2 cellular contexts compared by ENCODE assay signal in the genomic region with DNA sequence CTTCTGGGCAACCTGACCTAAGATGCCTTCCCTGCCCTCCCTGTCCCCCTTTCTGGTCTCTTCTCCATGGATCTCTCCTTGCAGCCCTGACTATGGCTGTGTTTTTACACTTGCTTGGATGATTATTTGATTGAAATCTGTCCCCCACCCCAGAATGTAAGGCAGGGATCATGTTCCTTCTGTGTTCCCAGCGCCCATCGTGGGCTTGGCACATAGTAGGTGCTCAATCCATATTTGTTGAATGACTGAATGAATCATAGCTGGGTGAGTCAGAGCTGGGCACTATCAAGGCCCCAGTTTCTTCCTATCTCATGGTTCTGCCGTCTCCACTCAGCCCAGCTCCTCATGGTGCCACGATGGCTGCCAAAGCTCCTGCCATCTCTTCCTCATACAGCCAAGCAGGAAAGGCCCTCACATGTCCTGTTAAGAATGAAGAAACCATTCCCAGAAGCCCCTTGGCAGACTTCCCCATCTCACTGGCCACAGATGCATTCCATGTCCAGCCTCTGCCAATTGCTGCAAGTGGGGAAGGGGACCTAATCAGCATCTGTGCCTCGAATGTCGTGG.
TF ChIP-seq lines count a peak whose summit lies in the region.

No MANE protein-coding gene starts in this region.

TF ChIP-seq in HEK293, 187 proteins besides CTCF, POLR2A, EP300 and RAD21 (continued from another document):
- TF ChIP-seq ZNF629 (tag by site-specific recombination; IDR thresholded peaks at IDR 0.05) = no peak
- TF ChIP-seq, protein P1, sequence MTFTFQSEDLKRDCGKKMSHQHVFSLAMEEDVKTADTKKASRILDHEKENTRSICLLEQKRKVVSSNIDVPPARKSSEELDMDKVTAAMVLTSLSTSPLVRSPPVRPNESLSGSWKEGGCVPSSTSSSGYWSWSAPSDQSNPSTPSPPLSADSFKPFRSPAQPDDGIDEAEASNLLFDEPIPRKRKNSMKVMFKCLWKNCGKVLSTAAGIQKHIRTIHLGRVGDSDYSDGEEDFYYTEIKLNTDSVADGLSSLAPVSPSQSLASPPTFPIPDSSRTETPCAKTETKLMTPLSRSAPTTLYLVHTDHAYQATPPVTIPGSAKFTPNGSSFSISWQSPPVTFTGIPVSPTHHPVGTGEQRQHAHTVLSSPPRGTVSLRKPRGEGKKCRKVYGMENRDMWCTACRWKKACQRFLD (tag by site-specific recombination; IDR thresholded peaks at IDR 0.05) = no peak
- no peak for TF ChIP-seq YY1 (tag by site-specific recombination; IDR thresholded peaks at IDR 0.05)
- no peak for TF ChIP-seq ZNF2 (tag by site-specific recombination; IDR thresholded peaks at IDR 0.05)
- TF ChIP-seq KLF17 (tag by site-specific recombination; IDR thresholded peaks at IDR 0.05) = no peak
- TF ChIP-seq RBAK (tag by site-specific recombination; IDR thresholded peaks at IDR 0.05) = no peak
- TF ChIP-seq GFI1B (tag by site-specific recombination; IDR thresholded peaks at IDR 0.05) = no peak
- no peak for TF ChIP-seq ZNF658 (tag by site-specific recombination; IDR thresholded peaks at IDR 0.05)
- TF ChIP-seq OSR2 (tag by site-specific recombination; IDR thresholded peaks at IDR 0.05) = no peak
- TF ChIP-seq ZFP37 (tag by site-specific recombination; IDR thresholded peaks at IDR 0.05) = no peak
- TF ChIP-seq ZNF623 (tag by site-specific recombination; IDR thresholded peaks at IDR 0.05) = 0 out of 2 replicates have a peak, but pooled peaks have one; percentile 13
- TF ChIP-seq, protein P2, sequence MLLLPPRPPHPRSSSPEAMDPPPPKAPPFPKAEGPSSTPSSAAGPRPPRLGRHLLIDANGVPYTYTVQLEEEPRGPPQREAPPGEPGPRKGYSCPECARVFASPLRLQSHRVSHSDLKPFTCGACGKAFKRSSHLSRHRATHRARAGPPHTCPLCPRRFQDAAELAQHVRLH (tag by site-specific recombination; IDR thresholded peaks at IDR 0.05) = no peak
- no peak; the same call in 1 of the 2 replicates for TF ChIP-seq ZNF202 (tag by site-specific recombination; IDR thresholded peaks at IDR 0.05; ENCODE audit: borderline replicate concordance)
- no peak for TF ChIP-seq ZNF169 (tag by site-specific recombination; IDR thresholded peaks at IDR 0.05)
- no peak for TF ChIP-seq HOXD13 (CRISPR knock-in tag; IDR thresholded peaks at IDR 0.05; ENCODE audit: borderline replicate concordance)
- no peak for TF ChIP-seq ZNF324 (tag by site-specific recombination; IDR thresholded peaks at IDR 0.05)
- TF ChIP-seq, protein P3, sequence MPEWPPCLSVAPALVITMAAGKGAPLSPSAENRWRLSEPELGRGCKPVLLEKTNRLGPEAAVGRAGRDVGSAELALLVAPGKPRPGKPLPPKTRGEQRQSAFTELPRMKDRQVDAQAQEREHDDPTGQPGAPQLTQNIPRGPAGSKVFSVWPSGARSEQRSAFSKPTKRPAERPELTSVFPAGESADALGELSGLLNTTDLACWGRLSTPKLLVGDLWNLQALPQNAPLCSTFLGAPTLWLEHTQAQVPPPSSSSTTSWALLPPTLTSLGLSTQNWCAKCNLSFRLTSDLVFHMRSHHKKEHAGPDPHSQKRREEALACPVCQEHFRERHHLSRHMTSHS (tag by site-specific recombination; IDR thresholded peaks at IDR 0.05) = no peak
- TF ChIP-seq, protein P4, sequence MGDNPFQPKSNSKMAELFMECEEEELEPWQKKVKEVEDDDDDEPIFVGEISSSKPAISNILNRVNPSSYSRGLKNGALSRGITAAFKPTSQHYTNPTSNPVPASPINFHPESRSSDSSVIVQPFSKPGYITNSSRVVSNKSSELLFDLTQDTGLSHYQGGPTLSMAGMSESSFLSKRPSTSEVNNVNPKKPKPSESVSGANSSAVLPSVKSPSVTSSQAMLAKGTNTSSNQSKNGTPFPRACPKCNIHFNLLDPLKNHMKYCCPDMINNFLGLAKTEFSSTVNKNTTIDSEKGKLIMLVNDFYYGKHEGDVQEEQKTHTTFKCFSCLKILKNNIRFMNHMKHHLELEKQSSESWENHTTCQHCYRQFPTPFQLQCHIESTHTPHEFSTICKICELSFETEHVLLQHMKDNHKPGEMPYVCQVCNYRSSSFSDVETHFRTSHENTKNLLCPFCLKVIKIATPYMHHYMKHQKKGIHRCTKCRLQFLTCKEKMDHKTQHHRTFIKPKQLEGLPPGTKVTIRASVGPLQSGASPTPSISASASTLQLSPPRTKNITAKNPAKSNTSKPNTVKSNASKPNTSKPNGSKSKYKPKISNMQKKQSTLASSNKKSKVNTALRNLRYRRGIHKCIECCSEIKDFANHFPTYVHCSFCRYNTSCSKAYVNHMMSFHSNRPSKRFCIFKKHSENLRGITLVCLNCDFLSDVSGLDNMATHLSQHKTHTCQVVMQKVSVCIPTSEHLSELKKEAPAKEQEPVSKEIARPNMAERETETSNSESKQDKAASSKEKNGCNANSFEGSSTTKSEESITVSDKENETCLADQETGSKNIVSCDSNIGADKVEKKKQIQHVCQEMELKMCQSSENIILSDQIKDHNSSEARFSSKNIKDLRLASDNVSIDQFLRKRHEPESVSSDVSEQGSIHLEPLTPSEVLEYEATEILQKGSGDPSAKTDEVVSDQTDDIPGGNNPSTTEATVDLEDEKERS (tag by site-specific recombination; IDR thresholded peaks at IDR 0.05) = peak; percentile 96
- TF ChIP-seq KLF8 (tag by site-specific recombination; IDR thresholded peaks at IDR 0.05) = 0 out of 2 replicates have a peak, but pooled peaks have one; percentile 25
- no peak for TF ChIP-seq ZNF677 (tag by site-specific recombination; IDR thresholded peaks at IDR 0.05)
- TF ChIP-seq KLF9 (tag by site-specific recombination; IDR thresholded peaks at IDR 0.05; ENCODE audit: low read depth) = no peak

TF ChIP-seq in K562, 482 proteins besides CTCF, POLR2A, EP300 and RAD21 (continued from another document):
- TF ChIP-seq PTBP1 (IDR thresholded peaks at IDR 0.05; ENCODE audit: low read depth, low read length) (0 out of 2 replicates have a peak, but pooled peaks have one; percentile 66), ADNP (tag; IDR thresholded peaks at IDR 0.05) (0 out of 2 replicates have a peak, but pooled peaks have one; percentile 41), ZC3H4 (CRISPR knock-in tag; IDR thresholded peaks at IDR 0.05; ENCODE audit: borderline replicate concordance) (no peak), BCOR (IDR thresholded peaks at IDR 0.05) (peak; percentile 47; the same call in 1 of the 2 replicates), ZKSCAN1 (IDR thresholded peaks at IDR 0.05; ENCODE audit: low read depth, low read length) (peak; percentile 94), MAZ (CRISPR knock-in tag; conservative IDR thresholded peaks at IDR 0.05 in 1 of 2, IDR thresholded peaks at IDR 0.05 in 1 of 2) (no peak), FOXJ3 (CRISPR knock-in tag; IDR thresholded peaks at IDR 0.05) (no peak), ZKSCAN8 (CRISPR knock-in tag; IDR thresholded peaks at IDR 0.05) (no peak), KDM1A (IDR thresholded peaks at IDR 0.05) (0 out of 4 replicates have a peak, but pooled peaks of 1 of the 2 experiments have one; percentile 24), SMARCA5 (IDR thresholded peaks at IDR 0.05) (peak; percentile 86)
- TF ChIP-seq, protein P5, sequence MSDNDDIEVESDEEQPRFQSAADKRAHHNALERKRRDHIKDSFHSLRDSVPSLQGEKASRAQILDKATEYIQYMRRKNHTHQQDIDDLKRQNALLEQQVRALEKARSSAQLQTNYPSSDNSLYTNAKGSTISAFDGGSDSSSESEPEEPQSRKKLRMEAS (CRISPR knock-in tag; IDR thresholded peaks at IDR 0.05) = no peak
